In genomic region chr16:23410176-23410575, GRCh38 we compare ENCODE assay signal across 17 cellular contexts. TPM values are rescaled to one million over a fixed set of nuclear protein-coding genes. Genes with fewer than 3 reads are reported as not detected.
DNase-seq lines count a peak whose midpoint lies in the region; ATAC-seq and TF ChIP-seq lines count a peak whose summit lies in the region.
"Had no signal": no experiment of that assay in that cellular context is flagged by ENCODE, and none has a peak within 500 bp of the region (broad histone marks: within the 10 kb centered on the region; RNA-seq: fewer than 3 reads in every experiment).

No MANE protein-coding gene starts in this region.

- intact Hi-C loops in left lung (cut with DNase I) (no loop called here), cardiac septum (cut with DNase I) (no loop called here)
- intact Hi-C loops in activated CD4-positive, alpha-beta memory T cell treated with anti-CD3 and anti-CD28 coated beads for 36 hours (cut with micrococcal nuclease) = no loop called here

- H3K9me3 ChIP-seq in left lung = no peaks in the 10 kb centered on the region

- peaks cover 16% of the 10 kb centered on the region for H3K4me1 ChIP-seq in GM23338 (ENCODE audit: insufficient read depth)
- H3K4me1 ChIP-seq in left lung = no peaks in the 10 kb centered on the region
- H3K4me1 ChIP-seq: foreskin keratinocyte had no signal

- ATAC-seq in GM23338 (peak; percentile 71), left lung (peak; percentile 36)
- ATAC-seq in activated naive CD4-positive, alpha-beta T cell treated with anti-CD3 and anti-CD28 coated beads, Interleukin-2, amount 50 U/mL, for 72 hours = no peak
- ATAC-seq: foreskin keratinocyte, K562 had no signal

- no peak overlapping the region; the same call in 2 of the 3 replicates for H3K4me3 Mint-ChIP-seq in GM23338
- no peak overlapping the region for H3K4me3 Mint-ChIP-seq in activated CD4-positive, alpha-beta memory T cell treated with anti-CD3 and anti-CD28 coated beads for 36 hours
- H3K4me3 Mint-ChIP-seq: nephron progenitor cell had no signal

- H3K4me2 ChIP-seq in GM23338 = peak overlapping the region; percentile 25; the same call in 1 of the 2 replicates

- H3K27me3 Mint-ChIP-seq in GM23338 (ENCODE audit: insufficient read depth, low read depth, poor library complexity) = peaks cover 2% of the 10 kb centered on the region
- no peaks in the 10 kb centered on the region for H3K27me3 Mint-ChIP-seq in activated CD4-positive, alpha-beta memory T cell treated with anti-CD3 and anti-CD28 coated beads for 36 hours

- H3K9me2 ChIP-seq in GM23338 (ENCODE audit: insufficient read depth) = no peaks in the 10 kb centered on the region

- peaks cover 15% of the 10 kb centered on the region for H3K36me3 Mint-ChIP-seq in GM23338 (ENCODE audit: low read depth)
- peaks cover 0 to 8% of the 10 kb centered on the region in 2 donors for H3K36me3 Mint-ChIP-seq in activated naive CD4-positive, alpha-beta T cell treated with anti-CD3 and anti-CD28 coated beads, Interleukin-2, amount 50 U/mL, for 72 hours
- H3K36me3 Mint-ChIP-seq in activated CD4-positive, alpha-beta memory T cell treated with anti-CD3 and anti-CD28 coated beads for 36 hours = peaks cover 26% of the 10 kb centered on the region

- H3K36me3 ChIP-seq in GM23338 (ENCODE audit: insufficient read depth) = peaks cover 11% of the 10 kb centered on the region; the same call in 1 of the 2 replicates
- H3K36me3 ChIP-seq in left lung = peaks cover 0 to 84% of the 10 kb centered on the region in 2 donors

- H3K4me3 ChIP-seq in GM23338 = no peak overlapping the region
- no peak overlapping the region for H3K4me3 ChIP-seq in left lung
- H3K4me3 ChIP-seq: cardiac muscle cell, K562 had no signal

- peaks cover 20% of the 10 kb centered on the region for H3K4me1 Mint-ChIP-seq in GM23338
- no peaks in the 10 kb centered on the region for H3K4me1 Mint-ChIP-seq in activated CD4-positive, alpha-beta memory T cell treated with anti-CD3 and anti-CD28 coated beads for 36 hours (ENCODE audit: low read depth)
- H3K4me1 Mint-ChIP-seq: nephron progenitor cell had no signal

- no peaks in the 10 kb centered on the region for H3F3A ChIP-seq in GM23338 (replicated peaks; ENCODE audit: low read depth)

- no peaks in the 10 kb centered on the region for H4K20me1 ChIP-seq in GM23338 (replicated peaks; ENCODE audit: insufficient read depth)

- H3K27me3 ChIP-seq in GM23338 (ENCODE audit: insufficient read depth) (no peaks in the 10 kb centered on the region), left lung (no peaks in the 10 kb centered on the region)
- H3K27me3 ChIP-seq: cardiac muscle cell, foreskin keratinocyte had no signal

- H2AFZ ChIP-seq in GM23338 = no peak overlapping the region

- peak overlapping the region; percentile 79 for H3K27ac ChIP-seq in GM23338 (ENCODE audit: low read depth)
- H3K27ac ChIP-seq in left lung = peak overlapping the region in 1 of 2 donors; percentile 11
- H3K27ac ChIP-seq: cardiac muscle cell, foreskin keratinocyte had no signal

- H3K9me3 Mint-ChIP-seq in GM23338 = no peaks in the 10 kb centered on the region
- H3K9me3 Mint-ChIP-seq in activated naive CD4-positive, alpha-beta T cell treated with anti-CD3 and anti-CD28 coated beads, Interleukin-2, amount 50 U/mL, for 72 hours = no peaks in the 10 kb centered on the region
- no peaks in the 10 kb centered on the region for H3K9me3 Mint-ChIP-seq in activated CD4-positive, alpha-beta memory T cell treated with anti-CD3 and anti-CD28 coated beads for 36 hours
- H3K9me3 Mint-ChIP-seq: nephron progenitor cell had no signal

- H3K27ac Mint-ChIP-seq in GM23338 = peak overlapping the region; percentile 7; the same call in 1 of the 2 replicates
- H3K27ac Mint-ChIP-seq in activated naive CD4-positive, alpha-beta T cell treated with anti-CD3 and anti-CD28 coated beads, Interleukin-2, amount 50 U/mL, for 72 hours = no peak overlapping the region
- H3K27ac Mint-ChIP-seq in activated CD4-positive, alpha-beta memory T cell treated with anti-CD3 and anti-CD28 coated beads for 36 hours = no peak overlapping the region
- H3K27ac Mint-ChIP-seq: nephron progenitor cell had no signal

- TF ChIP-seq CTCF in GM23338 (conservative IDR thresholded peaks at IDR 0.05; ENCODE audit: low read depth in 2 of 2) = no peak
- no peak for TF ChIP-seq CTCF in left lung (IDR thresholded peaks at IDR 0.05)

- POLR2A ChIA-PET in activated CD4-positive, alpha-beta memory T cell treated with anti-CD3 and anti-CD28 coated beads for 36 hours (lab: Charles Lee) = no interaction called here

- peak; percentile 9 for DNase-seq in AG08395 (ENCODE audit: low spot score)
- DNase-seq in GM23338 (ENCODE audit: low spot score) = peak; percentile 44
- peak; percentile 72 for DNase-seq in NCI-H69 (lab: John Stamatoyannopoulos, UW)
- DNase-seq in left lung = no peak
- DNase-seq in cardiac septum (ENCODE audit: low spot score) = no peak
- no peak for DNase-seq in NCI-H2081 treated with DMSO at 0.1 percent for 48 hours (lab: John Stamatoyannopoulos, UW)
- DNase-seq in activated naive CD4-positive, alpha-beta T cell treated with anti-CD3 and anti-CD28 coated beads, Interleukin-2, amount 50 U/mL, for 72 hours (ENCODE audit: low spot score in 2 of 2) = no peak
- DNase-seq in activated CD4-positive, alpha-beta memory T cell treated with anti-CD3 and anti-CD28 coated beads for 36 hours = no peak
- DNase-seq: activated CD8-positive, alpha-beta memory T cell treated with anti-CD3 and anti-CD28 coated beads, Interleukin-2, amount 50 U/mL, for 48 hours; activated naive CD4-positive, alpha-beta T cell treated with anti-CD3 and anti-CD28 coated beads, Interleukin-2, amount 50 U/mL, for 16 hours; foreskin keratinocyte; NCI-H1436; nephron progenitor cell; retina; stimulated activated CD4-positive, alpha-beta T cell treated with anti-CD3 and anti-CD28 coated beads, Interleukin-2, amount 100 ng/mL, for 24 hours had no signal

- no peaks in the 10 kb centered on the region for H3K79me2 ChIP-seq in GM23338 (replicated peaks; ENCODE audit: insufficient read depth)

- CTCF ChIA-PET in activated CD4-positive, alpha-beta memory T cell treated with anti-CD3 and anti-CD28 coated beads for 36 hours (lab: Charles Lee) = interaction anchor here (0.9 to 1.5 kb wide), 2 partner anchors 15 to 511 kb away, joined by 3 read pairs; no protein-coding TSS in a partner anchor

TF ChIP-seq in GM23338, 12 proteins besides CTCF, POLR2A, EP300 and RAD21:
- no peak for TF ChIP-seq ZNF331 (CRISPR knock-in tag; IDR thresholded peaks at IDR 0.05; ENCODE audit: low read depth)

RNA-seq across cellular contexts. Expression of gene COG7, which starts 42.8 kb away (rescaled TPM):
- 19.6 and 20.0 TPM in 2 replicates for total RNA-seq in GM23338 (2014; rRNA removed; shearing (Covaris generic))
- 9.2 and 10.3 TPM in 2 replicates for polyA plus RNA-seq in GM23338 (2016; fragmentation: Nextera tagmentation; extraction: Ambion mirVana)
- total RNA-seq in left lung (10 to 100 TPM; 19.8 to 22.0 TPM), cardiac septum (14.4 TPM)
- 10 to 100 TPM; 24.4 to 30.1 TPM for total RNA-seq in activated naive CD4-positive, alpha-beta T cell treated with anti-CD3 and anti-CD28 coated beads, Interleukin-2, amount 50 U/mL, for 72 hours
- 10 to 100 TPM; 17.0 to 18.1 TPM for total RNA-seq in activated CD4-positive, alpha-beta memory T cell treated with anti-CD3 and anti-CD28 coated beads for 36 hours

Comparison
In these comparisons a context has a peak if more than half of its experiments do, and no peak if none do; other contexts are left out.
1. DNase-seq: peak in AG08395 (single experiment), GM23338 (single experiment) and NCI-H69 (single experiment); none in left lung (0 of 2), cardiac septum (single experiment), NCI-H2081 treated with DMSO at 0.1 percent for 48 hours (single experiment), activated naive CD4-positive, alpha-beta T cell treated with anti-CD3 and anti-CD28 coated beads, Interleukin-2, amount 50 U/mL, for 72 hours (0 of 2) and activated CD4-positive, alpha-beta memory T cell treated with anti-CD3 and anti-CD28 coated beads for 36 hours (single experiment).
2. ATAC-seq: peak in GM23338 (single experiment) and left lung (single experiment); none in activated naive CD4-positive, alpha-beta T cell treated with anti-CD3 and anti-CD28 coated beads, Interleukin-2, amount 50 U/mL, for 72 hours (0 of 2).